In genomic region chr6:89375427-89375868, GRCh38 we compare ENCODE assay signal across 8 cellular contexts. TPM values are rescaled to one million over a fixed set of nuclear protein-coding genes. Genes with fewer than 3 reads are reported as not detected.
DNase-seq lines count a peak whose midpoint lies in the region; ATAC-seq, FAIRE-seq and TF ChIP-seq lines count a peak whose summit lies in the region.

No MANE protein-coding gene starts in this region.

- no peak for TF ChIP-seq POLR2A in GM12878 (IDR thresholded peaks at IDR 0.05; ENCODE audit: low read depth, low read length)
- TF ChIP-seq POLR2A in right lobe of liver (IDR thresholded peaks at IDR 0.05), result no peak
- peak in 1 of 2 donors; percentile 55 for TF ChIP-seq POLR2A in thyroid gland (IDR thresholded peaks at IDR 0.05)

- no peaks in the 10 kb centered on the region; the same call in 1 of the 2 replicates for H3K79me2 ChIP-seq in GM12878 (ENCODE audit: control insufficient read depth, insufficient read depth, low read length)

- no peak overlapping the region for H3K4me2 ChIP-seq in GM12878 (ENCODE audit: control insufficient read depth, insufficient read depth)

- no peaks in the 10 kb centered on the region for H4K20me1 ChIP-seq in GM12878 (ENCODE audit: control insufficient read depth, insufficient read depth)

- WGBS in GM12878 (ENCODE audit: insufficient coverage, insufficient replicate concordance, low lambda C conversion rate, missing lambda C conversion rate), result 0% methylated on average over 2 of the region's 2 CpGs
- WGBS in right lobe of liver (ENCODE audit: insufficient coverage, low coverage, low lambda C conversion rate, missing lambda C conversion rate), result 69% methylated on average over 2 of the region's 2 CpGs
- WGBS in thyroid gland, 2 donors, result 27 to 39% methylated on average over 2 of the region's 2 CpGs

- SMC1A ChIA-PET in GM12878 (lab: Charles Lee; ENCODE audit: uncharacterized antibody, unreplicated experiment), result interaction anchor here (0.8 to 2.0 kb wide), 6 partner anchors 10 to 92 kb away, joined by 3 to 8 read pairs (median 3); no protein-coding TSS in a partner anchor

- H3K9ac ChIP-seq in GM12878 (ENCODE audit: control insufficient read depth, insufficient read depth, low read length), result no peak overlapping the region

- POLR2A ChIA-PET in GM12878 (lab: Charles Lee), result interaction anchor here (0.6 kb wide), 1 partner anchor 1678 kb away, joined by 3 read pairs; no protein-coding TSS in a partner anchor

- in situ Hi-C loops in GM12878 (cut with MboI), result no loop called here

- H2AFZ ChIP-seq in GM12878 (ENCODE audit: control insufficient read depth, low read depth, low read length), result no peak overlapping the region

- CTCF ChIA-PET in GM12878 (lab: Yijun Ruan, JAX), result interaction anchor here (1.1 to 7.4 kb wide), 7 partner anchors 9 to 393 kb away, joined by 6 to 56 read pairs (median 9); partner anchors contain the start of gene ANKRD6

- RAD21 ChIA-PET in GM12878 (lab: Charles Lee; ENCODE audit: unreplicated experiment), result interaction anchor here (0.7 to 1.2 kb wide), 4 partner anchors 13 to 254 kb away, joined by 3 to 4 read pairs (median 3); no protein-coding TSS in a partner anchor

- BruUV-seq in GM12878 (replicated peaks; lab: Mats Ljungman, UMichigan), result no TSS peak

- H3K9me3 ChIP-seq in right atrium auricular region (no peaks in the 10 kb centered on the region), GM12878 (replicated peaks; ENCODE audit: control insufficient read depth, insufficient read depth, low read length) (no peaks in the 10 kb centered on the region), right lobe of liver (no peaks in the 10 kb centered on the region), thyroid gland (no peaks in the 10 kb centered on the region)

- H3K36me3 ChIP-seq in right atrium auricular region (no peaks in the 10 kb centered on the region), GM12878 (ENCODE audit: control insufficient read depth in 2 of 2, insufficient read depth in 2 of 2, low read length in 1 of 2) (no peaks in the 10 kb centered on the region), right lobe of liver (no peaks in the 10 kb centered on the region), thyroid gland (no peaks in the 10 kb centered on the region)

- peaks cover 0 to 21% of the 10 kb centered on the region in 2 donors for H3K4me1 ChIP-seq in right atrium auricular region
- peaks cover 28% of the 10 kb centered on the region for H3K4me1 ChIP-seq in GM12878 (ENCODE audit: control insufficient read depth, insufficient read depth, low read length)
- peaks cover 0 to 5% (median 0%) of the 10 kb centered on the region in 4 donors for H3K4me1 ChIP-seq in right lobe of liver
- peaks cover 8 to 18% of the 10 kb centered on the region in 2 donors for H3K4me1 ChIP-seq in thyroid gland

- peak; percentile 58 for TF ChIP-seq RAD21 in GM12878 (IDR thresholded peaks at IDR 0.05; ENCODE audit: insufficient read depth, low read depth, low read length)

- TF ChIP-seq CTCF in right atrium auricular region (IDR thresholded peaks at IDR 0.05), result peak in 1 of 2 donors; percentile 42
- peak; percentile 51 to 72 (median 61) for TF ChIP-seq CTCF in GM12878 (IDR thresholded peaks at IDR 0.05 in 2 of 3, conservative IDR thresholded peaks at IDR 0.05 in 1 of 3; ENCODE audit: control insufficient read depth in 2 of 3, extremely low read depth in 1 of 3, insufficient read depth in 1 of 3, low read depth in 3 of 3, low read length in 3 of 3)
- peak in 3 of 4 donors; percentile 19 to 33 (median 22) for TF ChIP-seq CTCF in right lobe of liver (IDR thresholded peaks at IDR 0.05)
- TF ChIP-seq CTCF in thyroid gland (IDR thresholded peaks at IDR 0.05), result peak in 4 of 6 experiments; percentile 35 to 54 (median 52)

- FAIRE-seq in GM12878 (lab: Jason Lieb, UNC), result peak; percentile 61

- peak; percentile 62 for ATAC-seq in Right ventricle myocardium inferior
- peak; percentile 80 for ATAC-seq in HG02885 (IDR thresholded peaks at IDR 0.05; ENCODE audit: poor library complexity, unreplicated experiment)
- peak; percentile 91 for ATAC-seq in GM12878
- peak; percentile 64 to 84 (median 73) for ATAC-seq in right lobe of liver

- H3K27ac ChIP-seq in right atrium auricular region (no peak overlapping the region), GM12878 (ENCODE audit: control insufficient read depth, insufficient read depth) (no peak overlapping the region; the same call in 1 of the 2 replicates), right lobe of liver (no peak overlapping the region), thyroid gland (peak overlapping the region; percentile 64 to 85 (median 68))

- intact Hi-C loops in Right ventricle myocardium inferior (cut with DNase I) (no loop called here), GM12878 (cut with micrococcal nuclease; ENCODE audit: unreplicated experiment) (loop anchor here (1.0 to 10.0 kb wide), 3 partner anchors 12 to 1099 kb away; no protein-coding TSS in a partner anchor), right lobe of liver (cut with DNase I) (no loop called here), thyroid gland (cut with DNase I) (loop anchor here (10.0 kb wide), 1 partner anchor 401 kb away; no protein-coding TSS in a partner anchor)

- H3K27me3 ChIP-seq in right atrium auricular region (no peaks in the 10 kb centered on the region), GM12878 (replicated peaks in 1 of 2; ENCODE audit: control insufficient read depth in 2 of 2, insufficient read depth in 2 of 2, low read length in 1 of 2) (no peaks in the 10 kb centered on the region), right lobe of liver (no peaks in the 10 kb centered on the region), thyroid gland (no peaks in the 10 kb centered on the region)

- peak; percentile 23 to 72; a peak in 3 of 4 replicates for TF ChIP-seq EP300 in GM12878 (IDR thresholded peaks at IDR 0.05; ENCODE audit: borderline replicate concordance in 1 of 2, control insufficient read depth in 1 of 2, low read depth in 2 of 2, low read length in 2 of 2)

- peak; percentile 68 for DNase-seq in Right ventricle myocardium inferior (ENCODE audit: missing footprints)
- DNase-seq in right atrium auricular region (ENCODE audit: low spot score), result no peak
- peak; percentile 80 for DNase-seq in NCI-H1436 treated with DMSO at 0.1 percent for 48 hours (lab: John Stamatoyannopoulos, UW)
- DNase-seq in T follicular helper cell (ENCODE audit: low read depth), result peak; percentile 55
- no peak for DNase-seq in GM12878 (ENCODE audit: low read depth, low spot score)
- DNase-seq in right lobe of liver, result peak in 2 of 3 donors; percentile 54 to 65
- peak; percentile 91 to 94 for DNase-seq in thyroid gland

- H3K4me3 ChIP-seq in right atrium auricular region, result no peak overlapping the region
- no peak overlapping the region for H3K4me3 ChIP-seq in GM12878
- H3K4me3 ChIP-seq in right lobe of liver, result no peak overlapping the region
- no peak overlapping the region for H3K4me3 ChIP-seq in thyroid gland (replicated peaks in 1 of 3)

RNA-seq across cellular contexts. Expression of gene UBE2J1, which starts 22.9 kb away (rescaled TPM):
- total RNA-seq in Right ventricle myocardium inferior, result 15.0 TPM
- total RNA-seq in right atrium auricular region, result 10 to 100 TPM; 13.8 to 15.6 TPM
- total RNA-seq in GM12878 (2013; cell fraction: nucleolus; rRNA removed), result 36.7 and 38.5 TPM in 2 replicates
- total RNA-seq in GM12878 (2014; rRNA removed), result 90.6 and 96.0 TPM in 2 replicates
- total RNA-seq in GM12878 (2014; rRNA removed; fragmentation: Illumina TruSeq; extraction: Trizol), result 110 and 114 TPM in 2 replicates
- 84.3 and 85.9 TPM in 2 replicates for total RNA-seq in GM12878 (2021)
- polyA plus RNA-seq in GM12878 (2011; ENCODE audit: low read depth), result 65.5 TPM
- 89.5 and 129 TPM in 2 replicates for polyA plus RNA-seq in GM12878 (2011; rRNA removed)
- polyA plus RNA-seq in GM12878 (2011; cell fraction: cytosol; rRNA removed), result 43.6 and 46.9 TPM in 2 replicates
- polyA plus RNA-seq in GM12878 (2011; cell fraction: nucleus; rRNA removed), result 22.2 and 24.3 TPM in 2 replicates
- 84.3 and 96.2 TPM in 2 replicates for polyA plus RNA-seq in GM12878 (2012)
- 120 and 151 TPM in 2 replicates for polyA plus RNA-seq in GM12878 (2014; fragmentation: Illumina TruSeq; extraction: Trizol)
- 10 to 100 TPM; 48.7 to 69.1 TPM for polyA plus RNA-seq in GM12878 (2014; fragmentation: Nextera tagmentation; extraction: Ambion mirVana)
- 68.5 and 76.8 TPM in 2 replicates for polyA plus RNA-seq in GM12878 (2014; rRNA removed)
- polyA plus RNA-seq in GM12878 (2016; fragmentation: Nextera tagmentation; extraction: Ambion mirVana), result 100 to 1,000 TPM; 129 to 131 TPM
- polyA minus RNA-seq in GM12878 (2011; rRNA and poly(A)+ RNA removed), result 59.3 and 75.9 TPM in 2 replicates
- 25.3 and 30.1 TPM in 2 replicates for polyA minus RNA-seq in GM12878 (2011; cell fraction: cytosol; rRNA and poly(A)+ RNA removed)
- 11.0 and 17.1 TPM in 2 replicates for polyA minus RNA-seq in GM12878 (2011; cell fraction: nucleus; rRNA and poly(A)+ RNA removed)
- total RNA-seq in right lobe of liver, result 10 to 100 TPM; 14.9 to 22.3 (median 19.7) TPM
- total RNA-seq in thyroid gland, result 10 to 100 TPM; 49.8 to 63.1 (median 51.9) TPM

RNA-seq across cellular contexts. Expression of gene RRAGD, which starts 36.6 kb away (rescaled TPM):
- total RNA-seq in Right ventricle myocardium inferior, result 126 TPM
- total RNA-seq in right atrium auricular region, result 10 to 100 TPM; 56.4 to 98.0 TPM
- 8.4 and 8.8 TPM in 2 replicates for total RNA-seq in GM12878 (2013; cell fraction: nucleolus; rRNA removed)
- 8.2 and 8.9 TPM in 2 replicates for total RNA-seq in GM12878 (2014; rRNA removed)
- 12.9 and 13.6 TPM in 2 replicates for total RNA-seq in GM12878 (2014; rRNA removed; fragmentation: Illumina TruSeq; extraction: Trizol)
- total RNA-seq in GM12878 (2021), result 15.6 and 16.5 TPM in 2 replicates
- 34.4 TPM for polyA plus RNA-seq in GM12878 (2011; ENCODE audit: low read depth)
- polyA plus RNA-seq in GM12878 (2011; rRNA removed), result 17.4 and 25.5 TPM in 2 replicates
- 5.4 and 5.8 TPM in 2 replicates for polyA plus RNA-seq in GM12878 (2011; cell fraction: cytosol; rRNA removed)
- polyA plus RNA-seq in GM12878 (2011; cell fraction: nucleus; rRNA removed), result 2.7 and 4.2 TPM in 2 replicates
- 41.1 and 60.7 TPM in 2 replicates for polyA plus RNA-seq in GM12878 (2012)
- 9.8 and 15.3 TPM in 2 replicates for polyA plus RNA-seq in GM12878 (2014; fragmentation: Illumina TruSeq; extraction: Trizol)
- 1 to 10 TPM; 4.6 to 4.8 TPM for polyA plus RNA-seq in GM12878 (2014; fragmentation: Nextera tagmentation; extraction: Ambion mirVana)
- 6.3 and 8.1 TPM in 2 replicates for polyA plus RNA-seq in GM12878 (2014; rRNA removed)
- 1 to 10 TPM; 5.6 to 8.7 TPM for polyA plus RNA-seq in GM12878 (2016; fragmentation: Nextera tagmentation; extraction: Ambion mirVana)
- polyA minus RNA-seq in GM12878 (2011; rRNA and poly(A)+ RNA removed), result 7.4 and 12.2 TPM in 2 replicates
- polyA minus RNA-seq in GM12878 (2011; cell fraction: cytosol; rRNA and poly(A)+ RNA removed), result 3.2 and 4.7 TPM in 2 replicates
- polyA minus RNA-seq in GM12878 (2011; cell fraction: nucleus; rRNA and poly(A)+ RNA removed), result 1.2 and 1.4 TPM in 2 replicates
- 10 to 100 TPM in 4 of 6 experiments, 1 to 10 TPM in 2; 7.1 to 18.7 (median 12.2) TPM for total RNA-seq in right lobe of liver
- total RNA-seq in thyroid gland, result 10 to 100 TPM; 49.8 to 73.0 (median 62.2) TPM

RNA-seq across cellular contexts. Expression of gene ANKRD6, which starts 57.5 kb away (rescaled TPM):
- total RNA-seq in Right ventricle myocardium inferior (17.0 TPM), right atrium auricular region (10 to 100 TPM in 1 of 2 donors, 1 to 10 TPM in 1; 9.2 to 12.3 TPM), GM12878 (2014; rRNA removed) (0.33 and 0.90 TPM in 2 replicates), GM12878 (2014; rRNA removed; fragmentation: Illumina TruSeq; extraction: Trizol) (0.36 and 0.74 TPM in 2 replicates), GM12878 (2021) (0.72 and 0.93 TPM in 2 replicates), right lobe of liver (10 to 100 TPM in 2 of 6 experiments, 1 to 10 TPM in 4; 5.3 to 14.8 (median 8.3) TPM), thyroid gland (10 to 100 TPM; 18.2 to 50.6 (median 20.6) TPM)
- total RNA-seq in GM12878 (2013; cell fraction: nucleolus; rRNA removed), result 5.5 and 5.9 TPM in 2 replicates
- 0.92 TPM for polyA plus RNA-seq in GM12878 (2011; ENCODE audit: low read depth)
- polyA plus RNA-seq in GM12878 (2011; rRNA removed) (0.41 and 0.48 TPM in 2 replicates), GM12878 (2014; fragmentation: Illumina TruSeq; extraction: Trizol) (0.26 and 0.97 TPM in 2 replicates), GM12878 (2014; fragmentation: Nextera tagmentation; extraction: Ambion mirVana) (under 1 TPM; 0.03 to 0.09 TPM), GM12878 (2014; rRNA removed) (0.34 and 0.42 TPM in 2 replicates), GM12878 (2016; fragmentation: Nextera tagmentation; extraction: Ambion mirVana) (under 1 TPM; 0.24 to 0.60 TPM)
- 0.27 and 0.52 TPM in 2 replicates for polyA plus RNA-seq in GM12878 (2011; cell fraction: cytosol; rRNA removed)
- polyA plus RNA-seq in GM12878 (2011; cell fraction: nucleus; rRNA removed), result 0.80 and 0.91 TPM in 2 replicates
- polyA plus RNA-seq in GM12878 (2012), result 1.8 and 2.2 TPM in 2 replicates
- 0.41 and 1.2 TPM in 2 replicates for polyA minus RNA-seq in GM12878 (2011; rRNA and poly(A)+ RNA removed)
- not detected in 2 replicates for polyA minus RNA-seq in GM12878 (2011; cell fraction: cytosol; rRNA and poly(A)+ RNA removed)
- 0.10 and 0.24 TPM in 2 replicates for polyA minus RNA-seq in GM12878 (2011; cell fraction: nucleus; rRNA and poly(A)+ RNA removed)

Comparison
In these comparisons a context has a peak if more than half of its experiments do, and no peak if none do; other contexts are left out.
1. DNase-seq: peak in Right ventricle myocardium inferior (single experiment), NCI-H1436 treated with DMSO at 0.1 percent for 48 hours (single experiment), T follicular helper cell (single experiment), right lobe of liver (2 of 3) and thyroid gland (2 of 2); none in right atrium auricular region (single experiment) and GM12878 (single experiment).
2. H3K27ac ChIP-seq: peak in thyroid gland (3 of 3); none in right atrium auricular region (0 of 2), GM12878 (single experiment) and right lobe of liver (0 of 3).
3. intact Hi-C loops: an anchor here in GM12878 (1.0 to 10.0 kb wide) and thyroid gland (10.0 kb wide); none called in Right ventricle myocardium inferior and right lobe of liver.
4. Peak in every context shown above with its lines, with median percentiles within 50 percentile points of each other: ATAC-seq.